In genomic region chr7:95550546-95550945, GRCh38 we compare ENCODE assay signal across 13 cellular contexts. TPM values are rescaled to one million over a fixed set of nuclear protein-coding genes. Genes with fewer than 3 reads are reported as not detected.
DNase-seq lines count a peak whose midpoint lies in the region; ATAC-seq and TF ChIP-seq lines count a peak whose summit lies in the region.
"Had no signal": no experiment of that assay in that cellular context is flagged by ENCODE, and none has a peak within 500 bp of the region (broad histone marks: within the 10 kb centered on the region; RNA-seq: fewer than 3 reads in every experiment).

No MANE protein-coding gene starts in this region.

- peak overlapping the region; percentile 77 for H2AFZ ChIP-seq in PC-9
- H2AFZ ChIP-seq in mesenchymal stem cell (ENCODE audit: low read depth, low read length) = no peak overlapping the region

- peak overlapping the region in 1 of 2 experiments; percentile 9 for H2BK12ac ChIP-seq in mesenchymal stem cell (ENCODE audit: low read length in 2 of 2)

- H3F3A ChIP-seq in PC-9 (ENCODE audit: insufficient read depth, low read depth) = peaks cover 19% of the 10 kb centered on the region

- no peak overlapping the region for H2AK5ac ChIP-seq in mesenchymal stem cell (ENCODE audit: low read length, severe bottlenecking)

- H3K4me3 ChIP-seq in PC-9 = peak overlapping the region; percentile 39; the same call in 1 of the 2 replicates
- H3K4me3 ChIP-seq in coronary artery = peak overlapping the region; percentile 56
- no peak overlapping the region for H3K4me3 ChIP-seq in mesenchymal stem cell (ENCODE audit: insufficient read depth in 1 of 2, low read depth in 1 of 2, low read length in 2 of 2)

- H3K14ac ChIP-seq in mesenchymal stem cell (ENCODE audit: low read length in 2 of 2) = no peak overlapping the region

- POLR2A ChIA-PET in PC-9 (lab: Charles Lee; ENCODE audit: unreplicated experiment) = interaction anchor here (0.5 kb wide), 1 partner anchor 1081 kb away, joined by 3 read pairs; no protein-coding TSS in a partner anchor

- H2BK15ac ChIP-seq in mesenchymal stem cell (ENCODE audit: low read depth, poor library complexity, severe bottlenecking) = no peak overlapping the region

- no peaks in the 10 kb centered on the region for H3K79me2 ChIP-seq in PC-9 (ENCODE audit: low read depth)

- H3K4me1 Mint-ChIP-seq in stimulated activated naive B cell treated with anti-CD40 and anti-IgM and Interleukin-4, amounts not matched to agents 10 μg/mL and 1 μg/mL and 100 μg/mL, for 72 hours = peaks cover under 1 to 2% of the 10 kb centered on the region in 2 donors
- H3K4me1 Mint-ChIP-seq: activated naive CD4-positive, alpha-beta T cell treated with anti-CD3 and anti-CD28 coated beads, Interleukin-2, amount 50 U/mL, for 24 hours had no signal

- no peak overlapping the region for H3K23ac ChIP-seq in mesenchymal stem cell (ENCODE audit: low read length in 2 of 2)

- no peaks in the 10 kb centered on the region for H3K9me3 Mint-ChIP-seq in stimulated activated naive B cell treated with anti-CD40 and anti-IgM and Interleukin-4, amounts not matched to agents 10 μg/mL and 1 μg/mL and 100 μg/mL, for 72 hours
- H3K9me3 Mint-ChIP-seq: activated naive CD4-positive, alpha-beta T cell treated with anti-CD3 and anti-CD28 coated beads, Interleukin-2, amount 50 U/mL, for 24 hours; T-helper 2 cell treated with Interferon-gamma antibody and Interleukin-4, amounts not matched to agents 5 μg/mL and 100 μg/mL, for 36 hours had no signal

- H3K4ac ChIP-seq in mesenchymal stem cell (ENCODE audit: low read depth in 1 of 2, low read length in 2 of 2) = no peak overlapping the region

- no peak for ATAC-seq in stimulated activated naive B cell treated with anti-CD40 and anti-IgM and Interleukin-4, amounts not matched to agents 10 μg/mL and 1 μg/mL and 100 μg/mL, for 72 hours (replicated peaks)
- no peak for ATAC-seq in HG02759 (IDR thresholded peaks at IDR 0.05; ENCODE audit: unreplicated experiment)
- ATAC-seq: activated CD8-positive, alpha-beta T cell treated with anti-CD3 and anti-CD28 coated beads, Interleukin-2, amount 10 ng/mL, durations not matched to agents 7 days and 5 days had no signal

- H3K18ac ChIP-seq in mesenchymal stem cell (ENCODE audit: low read depth in 1 of 2, low read length in 2 of 2) = no peak overlapping the region

- no peak overlapping the region for H2BK120ac ChIP-seq in mesenchymal stem cell (ENCODE audit: low read depth, low read length)

- H3K9ac ChIP-seq in mesenchymal stem cell (ENCODE audit: low read length) = no peak overlapping the region

- H2BK5ac ChIP-seq in mesenchymal stem cell (ENCODE audit: low read depth, low read length, poor library complexity, severe bottlenecking) = no peak overlapping the region

- 92% methylated on average over 4 of the region's 4 CpGs for WGBS in mesenchymal stem cell

- H4K20me1 ChIP-seq in PC-9 (ENCODE audit: insufficient read depth) = no peaks in the 10 kb centered on the region

- H3K79me1 ChIP-seq in mesenchymal stem cell (replicated peaks; ENCODE audit: low read length, poor library complexity, severe bottlenecking) = no peaks in the 10 kb centered on the region

- no peak for TF ChIP-seq CTCF in PC-9 (conservative IDR thresholded peaks at IDR 0.05)
- TF ChIP-seq CTCF in coronary artery (IDR thresholded peaks at IDR 0.05) = no peak

- H3K27me3 Mint-ChIP-seq in stimulated activated naive B cell treated with anti-CD40 and anti-IgM and Interleukin-4, amounts not matched to agents 10 μg/mL and 1 μg/mL and 100 μg/mL, for 72 hours = peaks cover 0 to 5% of the 10 kb centered on the region in 2 donors

- H4K91ac ChIP-seq in mesenchymal stem cell (ENCODE audit: low read length) = no peak overlapping the region

- no peak overlapping the region for H4K8ac ChIP-seq in mesenchymal stem cell (ENCODE audit: low read length)

- H3K36me3 ChIP-seq in PC-9 (ENCODE audit: low read depth) (no peaks in the 10 kb centered on the region), mesenchymal stem cell (ENCODE audit: control insufficient read depth in 1 of 2, insufficient read depth in 2 of 2, low read depth in 1 of 2, low read length in 2 of 2) (no peaks in the 10 kb centered on the region)

- H3K27ac ChIP-seq in PC-9 (peak overlapping the region; percentile 96), coronary artery (peak overlapping the region; percentile 95 to 98), mesenchymal stem cell (ENCODE audit: low read length, poor library complexity, severe bottlenecking) (peak overlapping the region; percentile 60), temporal lobe (ENCODE audit: low read depth, low read length) (peak overlapping the region; percentile 99)

- H3K9me2 ChIP-seq in PC-9 (ENCODE audit: insufficient read depth) = no peaks in the 10 kb centered on the region; the same call in 1 of the 2 replicates

- no peak for DNase-seq in PC-9
- no peak for DNase-seq in coronary artery (ENCODE audit: low spot score)
- no peak for DNase-seq in mesenchymal stem cell
- DNase-seq in stimulated activated naive B cell treated with anti-CD40 and anti-IgM and Interleukin-4, amounts not matched to agents 10 μg/mL and 1 μg/mL and 100 μg/mL, for 72 hours = no peak
- no peak for DNase-seq in NK-92 treated with Interleukin-12 subunit alpha and Interleukin-12 subunit beta, amount 100 ng/mL, for 24 hours (lab: John Stamatoyannopoulos, UW)
- no peak for DNase-seq in activated CD4-positive, CD25-positive, alpha-beta regulatory T cell treated with anti-CD3 and anti-CD28 coated beads, Interleukin-2, amount 50 U/mL, for 72 hours
- DNase-seq: activated CD8-positive, alpha-beta T cell treated with anti-CD3 and anti-CD28 coated beads, Interleukin-2, amount 10 ng/mL, durations not matched to agents 7 days and 5 days; NCI-H187 had no signal

- CTCF ChIA-PET in PC-9 (lab: Charles Lee) = interaction anchor here (2.4 kb wide), 1 partner anchor 133 kb away, joined by 10 read pairs; no protein-coding TSS in a partner anchor

- no TSS peak for BruUV-seq in PC-9 (replicated peaks; lab: Mats Ljungman, UMichigan)

- H3K4me1 ChIP-seq in PC-9 (replicated peaks; ENCODE audit: insufficient read depth) (peaks cover 21% of the 10 kb centered on the region), mesenchymal stem cell (ENCODE audit: control insufficient read depth, insufficient read depth, low read depth, low read length) (peaks cover 5% of the 10 kb centered on the region)

- intact Hi-C loops in PC-9 (cut with micrococcal nuclease; ENCODE audit: unreplicated experiment) = loop anchor here (1.0 to 2.0 kb wide), 2 partner anchors 46 to 58 kb away; partner anchors contain the start of gene PDK4

- H3K36me3 Mint-ChIP-seq in stimulated activated naive B cell treated with anti-CD40 and anti-IgM and Interleukin-4, amounts not matched to agents 10 μg/mL and 1 μg/mL and 100 μg/mL, for 72 hours = no peaks in the 10 kb centered on the region
- H3K36me3 Mint-ChIP-seq: activated naive CD4-positive, alpha-beta T cell treated with anti-CD3 and anti-CD28 coated beads, Interleukin-2, amount 50 U/mL, for 24 hours had no signal

- H3K4me2 ChIP-seq in PC-9 = peak overlapping the region; percentile 76
- H3K4me2 ChIP-seq in mesenchymal stem cell (ENCODE audit: low read length, poor library complexity, severe bottlenecking) = no peak overlapping the region

- no peaks in the 10 kb centered on the region for H3K27me3 ChIP-seq in PC-9 (ENCODE audit: insufficient read depth, low read depth)
- no peaks in the 10 kb centered on the region for H3K27me3 ChIP-seq in mesenchymal stem cell (ENCODE audit: control insufficient read depth in 1 of 2, insufficient read depth in 1 of 2, low read length in 2 of 2)

- no peak overlapping the region for H3K4me3 Mint-ChIP-seq in stimulated activated naive B cell treated with anti-CD40 and anti-IgM and Interleukin-4, amounts not matched to agents 10 μg/mL and 1 μg/mL and 100 μg/mL, for 72 hours
- H3K4me3 Mint-ChIP-seq: activated CD8-positive, alpha-beta T cell treated with anti-CD3 and anti-CD28 coated beads, Interleukin-2, amount 10 ng/mL, durations not matched to agents 7 days and 5 days; activated naive CD4-positive, alpha-beta T cell treated with anti-CD3 and anti-CD28 coated beads, Interleukin-2, amount 50 U/mL, for 24 hours; neural crest cell; T-helper 2 cell treated with Interferon-gamma antibody and Interleukin-4, amounts not matched to agents 5 μg/mL and 100 μg/mL, for 36 hours had no signal

- H3K9me3 ChIP-seq in PC-9 (ENCODE audit: insufficient read depth, low read depth) (no peaks in the 10 kb centered on the region), mesenchymal stem cell (ENCODE audit: control insufficient read depth, low read length) (no peaks in the 10 kb centered on the region)

- H3K27ac Mint-ChIP-seq in stimulated activated naive B cell treated with anti-CD40 and anti-IgM and Interleukin-4, amounts not matched to agents 10 μg/mL and 1 μg/mL and 100 μg/mL, for 72 hours = no peak overlapping the region
- H3K27ac Mint-ChIP-seq: activated CD8-positive, alpha-beta T cell treated with anti-CD3 and anti-CD28 coated beads, Interleukin-2, amount 10 ng/mL, durations not matched to agents 7 days and 5 days; activated naive CD4-positive, alpha-beta T cell treated with anti-CD3 and anti-CD28 coated beads, Interleukin-2, amount 50 U/mL, for 24 hours; T-helper 2 cell treated with Interferon-gamma antibody and Interleukin-4, amounts not matched to agents 5 μg/mL and 100 μg/mL, for 36 hours had no signal

RNA-seq across cellular contexts. Expression of gene PDK4, which starts 45.8 kb away (rescaled TPM):
- total RNA-seq in PC-9 (2021) (2.4 and 4.8 TPM in 2 replicates), temporal lobe (6.4 TPM)
- polyA plus RNA-seq in mesenchymal stem cell (2013, experiment 1 of 2) = 8.1 TPM
- polyA plus RNA-seq in mesenchymal stem cell (2013, experiment 2 of 2) = 8.4 TPM
- total RNA-seq: activated CD8-positive, alpha-beta T cell treated with anti-CD3 and anti-CD28 coated beads, Interleukin-2, amount 10 ng/mL, durations not matched to agents 7 days and 5 days had no signal

Comparison
In these comparisons a context has a peak if more than half of its experiments do, and no peak if none do; other contexts are left out.
1. H3K4me3 ChIP-seq: peak in PC-9 (single experiment) and coronary artery (single experiment); none in mesenchymal stem cell (0 of 2).
2. Peak in every context shown above with its lines, with median percentiles within 50 percentile points of each other: H3K27ac ChIP-seq.